In genomic region chr5:158841481-158841880, GRCh38 we compare ENCODE assay signal across 20 cellular contexts.
"Had no signal": no experiment of that assay in that cellular context is flagged by ENCODE, and none has a peak within 500 bp of the region (broad histone marks: within the 10 kb centered on the region; RNA-seq: fewer than 3 reads in every experiment).

No MANE protein-coding gene starts in this region.

- H3K4me1 ChIP-seq: left lung, right lobe of liver, upper lobe of left lung had no signal

- H3K27ac ChIP-seq: epithelial cell of prostate, left lung, right lobe of liver, thoracic aorta, upper lobe of left lung had no signal

- H3K9me3 ChIP-seq: left lung, right lobe of liver, thoracic aorta, upper lobe of left lung had no signal

- H3K27me3 Mint-ChIP-seq: activated CD4-positive, alpha-beta memory T cell treated with anti-CD3 and anti-CD28 coated beads for 36 hours; activated naive CD4-positive, alpha-beta T cell treated with anti-CD3 and anti-CD28 coated beads, Interleukin-2, amount 10 ng/mL, durations not matched to agents 7 days and 5 days had no signal

- DNase-seq: activated CD4-positive, alpha-beta memory T cell treated with anti-CD3 and anti-CD28 coated beads for 36 hours; activated CD4-positive, alpha-beta T cell treated with anti-CD3 and anti-CD28 coated beads for 4 hours; activated effector memory CD4-positive, alpha-beta T cell treated with anti-CD3 and anti-CD28 coated beads, Interleukin-2, amount 50 U/mL, for 16 hours; activated naive CD4-positive, alpha-beta T cell treated with anti-CD3 and anti-CD28 coated beads, Interleukin-2, amount 10 ng/mL, durations not matched to agents 7 days and 5 days; cortex of kidney; immature natural killer cell; left lung; mesenchymal stem cell; nephron progenitor cell; nucleus accumbens; right lobe of liver; small intestine; stimulated activated CD4-positive, alpha-beta T cell treated with anti-CD3 and anti-CD28 coated beads, Interleukin-2, amount 100 ng/mL, for 24 hours; T1000 had no signal

- H3K4me3 ChIP-seq: left lung, right lobe of liver, thoracic aorta, upper lobe of left lung had no signal

- FAIRE-seq: small intestine had no signal

- H3K9me3 Mint-ChIP-seq: activated CD4-positive, alpha-beta memory T cell treated with anti-CD3 and anti-CD28 coated beads for 36 hours; activated naive CD4-positive, alpha-beta T cell treated with anti-CD3 and anti-CD28 coated beads, Interleukin-2, amount 10 ng/mL, durations not matched to agents 7 days and 5 days; nephron progenitor cell; stimulated activated effector memory CD8-positive, alpha-beta T cell treated with anti-CD3 and anti-CD28 coated beads, Interleukin-12 subunit alpha, Interleukin-12 subunit beta, amount 100 ng/mL, for 72 hours; T-helper 1 cell treated with Interleukin-12 subunit alpha and Interleukin-12 subunit beta and Interleukin-4 antibody, amounts not matched to agents 30 μg/mL and 1 μg/mL, for 36 hours; WTC11 had no signal

- H3K27ac Mint-ChIP-seq: activated CD4-positive, alpha-beta memory T cell treated with anti-CD3 and anti-CD28 coated beads for 36 hours; activated naive CD4-positive, alpha-beta T cell treated with anti-CD3 and anti-CD28 coated beads, Interleukin-2, amount 10 ng/mL, durations not matched to agents 7 days and 5 days; immature natural killer cell; nephron progenitor cell; stimulated activated effector memory CD8-positive, alpha-beta T cell treated with anti-CD3 and anti-CD28 coated beads, Interleukin-12 subunit alpha, Interleukin-12 subunit beta, amount 100 ng/mL, for 72 hours; T-helper 1 cell treated with Interleukin-12 subunit alpha and Interleukin-12 subunit beta and Interleukin-4 antibody, amounts not matched to agents 30 μg/mL and 1 μg/mL, for 36 hours; WTC11 had no signal

- H3K4me3 Mint-ChIP-seq: activated CD4-positive, alpha-beta memory T cell treated with anti-CD3 and anti-CD28 coated beads for 36 hours; activated naive CD4-positive, alpha-beta T cell treated with anti-CD3 and anti-CD28 coated beads, Interleukin-2, amount 10 ng/mL, durations not matched to agents 7 days and 5 days; immature natural killer cell; nephron progenitor cell; stimulated activated effector memory CD8-positive, alpha-beta T cell treated with anti-CD3 and anti-CD28 coated beads, Interleukin-12 subunit alpha, Interleukin-12 subunit beta, amount 100 ng/mL, for 72 hours; T-helper 1 cell treated with Interleukin-12 subunit alpha and Interleukin-12 subunit beta and Interleukin-4 antibody, amounts not matched to agents 30 μg/mL and 1 μg/mL, for 36 hours; WTC11 had no signal

- H3K36me3 ChIP-seq: left lung, right lobe of liver, thoracic aorta, upper lobe of left lung had no signal

- H3K27me3 ChIP-seq: left lung, right lobe of liver, upper lobe of left lung had no signal

- H3K4me1 Mint-ChIP-seq: activated naive CD4-positive, alpha-beta T cell treated with anti-CD3 and anti-CD28 coated beads, Interleukin-2, amount 10 ng/mL, durations not matched to agents 7 days and 5 days; immature natural killer cell; stimulated activated effector memory CD8-positive, alpha-beta T cell treated with anti-CD3 and anti-CD28 coated beads, Interleukin-12 subunit alpha, Interleukin-12 subunit beta, amount 100 ng/mL, for 72 hours had no signal

- ATAC-seq: left lung; right lobe of liver; stimulated activated effector memory CD8-positive, alpha-beta T cell treated with anti-CD3 and anti-CD28 coated beads, Interleukin-12 subunit alpha, Interleukin-12 subunit beta, amount 100 ng/mL, for 72 hours; WTC11 had no signal

- H3K36me3 Mint-ChIP-seq: activated CD4-positive, alpha-beta memory T cell treated with anti-CD3 and anti-CD28 coated beads for 36 hours; activated naive CD4-positive, alpha-beta T cell treated with anti-CD3 and anti-CD28 coated beads, Interleukin-2, amount 10 ng/mL, durations not matched to agents 7 days and 5 days; immature natural killer cell; stimulated activated effector memory CD8-positive, alpha-beta T cell treated with anti-CD3 and anti-CD28 coated beads, Interleukin-12 subunit alpha, Interleukin-12 subunit beta, amount 100 ng/mL, for 72 hours; WTC11 had no signal
